ENCODE assay signal across 22 cellular contexts in genomic region chr6:19032486-19033295, GRCh38.
DNase-seq lines count a peak whose midpoint lies in the region; ATAC-seq and TF ChIP-seq lines count a peak whose summit lies in the region.
"Had no signal": no experiment of that assay in that cellular context is flagged by ENCODE, and none has a peak within 500 bp of the region (broad histone marks: within the 10 kb centered on the region; RNA-seq: fewer than 3 reads in every experiment).

No MANE protein-coding gene starts in this region.

- no peak for TF ChIP-seq EP300 in esophagus muscularis mucosa (IDR thresholded peaks at IDR 0.05)

- no peak overlapping the region for H3K4ac ChIP-seq in mesendoderm (ENCODE audit: low read depth, low read length)

- no peak for ATAC-seq in GM21723 (IDR thresholded peaks at IDR 0.05; ENCODE audit: unreplicated experiment)
- ATAC-seq: activated CD4-positive, CD25-positive, alpha-beta regulatory T cell treated with anti-CD3 and anti-CD28 coated beads, Interleukin-2, amount 50 U/mL, for 24 hours; effector memory CD8-positive, alpha-beta T cell; SK-N-SH treated with all-trans-retinoic acid at 6 μM for 48 hours had no signal

- TF ChIP-seq CTCF in esophagus muscularis mucosa (IDR thresholded peaks at IDR 0.05) (no peak), MM.1S (IDR thresholded peaks at IDR 0.05; ENCODE audit: low read length) (no peak)

- intact Hi-C loops in esophagus muscularis mucosa (cut with DNase I) = no loop called here

- H3K79me2 ChIP-seq in mesendoderm (ENCODE audit: control insufficient read depth, insufficient read depth, low read length) (no peaks in the 10 kb centered on the region), MM.1S (ENCODE audit: low read length) (no peaks in the 10 kb centered on the region)
- H3K79me2 ChIP-seq: hepatocyte had no signal

- no peaks in the 10 kb centered on the region for H3K79me1 ChIP-seq in mesendoderm (ENCODE audit: low read length)

- H3K4me3 ChIP-seq in esophagus muscularis mucosa (no peak overlapping the region), mesendoderm (ENCODE audit: low read length) (no peak overlapping the region), stomach smooth muscle (ENCODE audit: low read length in 2 of 2) (peak overlapping the region in 1 of 2 donors; percentile 9), MM.1S (ENCODE audit: low read length) (no peak overlapping the region)
- H3K4me3 ChIP-seq: hepatocyte, upper lobe of left lung had no signal

- H3K36me3 ChIP-seq in esophagus muscularis mucosa (no peaks in the 10 kb centered on the region), mesendoderm (ENCODE audit: control insufficient read depth, insufficient read depth, low read length) (no peaks in the 10 kb centered on the region), stomach smooth muscle (ENCODE audit: control insufficient read depth in 2 of 2, insufficient read depth in 2 of 2, low read length in 2 of 2) (no peaks in the 10 kb centered on the region), MM.1S (replicated peaks; ENCODE audit: insufficient read depth, low read length) (no peaks in the 10 kb centered on the region)
- H3K36me3 ChIP-seq: brain microvascular endothelial cell, neutrophil, upper lobe of left lung had no signal

- H3K27ac ChIP-seq in esophagus muscularis mucosa (replicated peaks in 1 of 4) (peak overlapping the region; percentile 11 to 70 (median 42)), mesendoderm (ENCODE audit: low read depth, low read length) (no peak overlapping the region), stomach smooth muscle (ENCODE audit: low read length) (peak overlapping the region; percentile 46), MM.1S (ENCODE audit: low read length) (no peak overlapping the region)
- H3K27ac ChIP-seq: brain microvascular endothelial cell, hepatocyte, neutrophil, upper lobe of left lung had no signal

- H3K9me3 ChIP-seq in esophagus muscularis mucosa (no peaks in the 10 kb centered on the region), stomach smooth muscle (ENCODE audit: control insufficient read depth in 2 of 2, low read length in 2 of 2) (peaks cover 0 to 1% of the 10 kb centered on the region in 2 donors), MM.1S (replicated peaks; ENCODE audit: insufficient read depth, low read length) (no peaks in the 10 kb centered on the region)
- H3K9me3 ChIP-seq: neutrophil, upper lobe of left lung had no signal

- H3F3A ChIP-seq in MM.1S (ENCODE audit: insufficient read depth, low read length) = no peaks in the 10 kb centered on the region

- no peak overlapping the region for H2BK120ac ChIP-seq in mesendoderm (ENCODE audit: low read depth, low read length)

- DNase-seq in NCI-H69 (lab: John Stamatoyannopoulos, UW) (peak; percentile 48), esophagus muscularis mucosa (ENCODE audit: extremely low spot score) (no peak), mesendoderm (no peak), MM.1S (no peak), activated gamma-delta T cell (lab: John Stamatoyannopoulos, UW) (no peak), foreskin melanocyte (no peak)
- DNase-seq: activated T-cell treated with anti-CD3 and anti-CD28 coated beads, Interleukin-2, amount 50 U/mL, for 48 hours; brain microvascular endothelial cell; effector memory CD8-positive, alpha-beta T cell; mesenchymal stem cell; NCI-H1048; NCI-H2029 treated with DMSO at 0.1 percent for 48 hours; NCI-H510A treated with DMSO at 0.1 percent for 48 hours; retina; T-helper 9 cell; upper lobe of left lung had no signal

- H2AFZ ChIP-seq in MM.1S (ENCODE audit: low read length) = no peak overlapping the region
- H2AFZ ChIP-seq: hepatocyte had no signal

- no peak for TF ChIP-seq POLR2A in esophagus muscularis mucosa (IDR thresholded peaks at IDR 0.05; ENCODE audit: low read depth)

- H3K18ac ChIP-seq in mesendoderm (ENCODE audit: low read length) = no peak overlapping the region

- no peak overlapping the region for H3K4me2 ChIP-seq in mesendoderm (ENCODE audit: low read length)
- no peak overlapping the region for H3K4me2 ChIP-seq in MM.1S (ENCODE audit: low read depth, low read length)
- H3K4me2 ChIP-seq: hepatocyte had no signal

- no peak overlapping the region for H4K5ac ChIP-seq in mesendoderm (ENCODE audit: low read length)

- H3K9me2 ChIP-seq in MM.1S (replicated peaks; ENCODE audit: insufficient read depth, low read length) = no peaks in the 10 kb centered on the region

- H4K8ac ChIP-seq in mesendoderm (ENCODE audit: low read depth, low read length) = no peak overlapping the region

- H3K9ac ChIP-seq in mesendoderm (ENCODE audit: low read length) = no peak overlapping the region
- no peak overlapping the region for H3K9ac ChIP-seq in stomach smooth muscle (ENCODE audit: low read length in 2 of 2)
- H3K9ac ChIP-seq in MM.1S (ENCODE audit: low read length) = no peak overlapping the region

- no peak overlapping the region for H3K56ac ChIP-seq in mesendoderm (ENCODE audit: low read length)

- no peak overlapping the region for H2BK5ac ChIP-seq in mesendoderm (ENCODE audit: low read length)

- peak overlapping the region; percentile 12 for H2BK15ac ChIP-seq in mesendoderm (replicated peaks; ENCODE audit: low read depth)

- peaks cover 23 to 44% (median 43%) of the 10 kb centered on the region in 4 donors for H3K4me1 ChIP-seq in esophagus muscularis mucosa
- no peaks in the 10 kb centered on the region for H3K4me1 ChIP-seq in mesendoderm (ENCODE audit: control insufficient read depth, low read depth, low read length)
- H3K4me1 ChIP-seq in stomach smooth muscle (ENCODE audit: control insufficient read depth, insufficient read depth, low read length) = peaks cover 16% of the 10 kb centered on the region
- H3K4me1 ChIP-seq in MM.1S (ENCODE audit: low read length) = no peaks in the 10 kb centered on the region

- no peak overlapping the region for H3K23ac ChIP-seq in mesendoderm (ENCODE audit: low read length)

- no peaks in the 10 kb centered on the region for H4K20me1 ChIP-seq in MM.1S (ENCODE audit: insufficient read depth, low read length)

- no peak overlapping the region for H2AK5ac ChIP-seq in mesendoderm (ENCODE audit: low read length)

- no peaks in the 10 kb centered on the region for H3K27me3 ChIP-seq in esophagus muscularis mucosa
- no peaks in the 10 kb centered on the region for H3K27me3 ChIP-seq in mesendoderm (ENCODE audit: insufficient read depth, low read length, poor library complexity)
- H3K27me3 ChIP-seq in stomach smooth muscle (ENCODE audit: control insufficient read depth in 1 of 2, insufficient read depth in 2 of 2, low read length in 2 of 2) = no peaks in the 10 kb centered on the region
- no peaks in the 10 kb centered on the region for H3K27me3 ChIP-seq in MM.1S (replicated peaks; ENCODE audit: insufficient read depth, low read length)
- H3K27me3 ChIP-seq: brain microvascular endothelial cell, hepatocyte, neutrophil, upper lobe of left lung had no signal

Comparison
In these comparisons a context has a peak if more than half of its experiments do, and no peak if none do; other contexts are left out.
1. H3K27ac ChIP-seq: peak in esophagus muscularis mucosa (4 of 4) and stomach smooth muscle (single experiment); none in mesendoderm (single experiment) and MM.1S (single experiment).